In genomic region chr5:103006921-103007320, GRCh38 we compare ENCODE assay signal across 3 cellular contexts.
"Had no signal": no experiment of that assay in that cellular context is flagged by ENCODE, and none has a peak within 500 bp of the region (broad histone marks: within the 10 kb centered on the region; RNA-seq: fewer than 3 reads in every experiment).

No MANE protein-coding gene starts in this region.

- H3K4me3 ChIP-seq: GM12878 had no signal

- DNase-seq: GDM1, GF-D8 had no signal
